In genomic region chr2:44928660-44929471, GRCh38 we compare ENCODE assay signal across 17 cellular contexts. TPM values are rescaled to one million over a fixed set of nuclear protein-coding genes. Genes with fewer than 3 reads are reported as not detected.
DNase-seq lines count a peak whose midpoint lies in the region; ATAC-seq and TF ChIP-seq lines count a peak whose summit lies in the region.
"Had no signal": no experiment of that assay in that cellular context is flagged by ENCODE, and none has a peak within 500 bp of the region (broad histone marks: within the 10 kb centered on the region; RNA-seq: fewer than 3 reads in every experiment).

No MANE protein-coding gene starts in this region.

- 3 to 5% methylated on average over 29 to 42 of the region's 83 CpGs for WGBS in thyroid gland, 2 donors

- in situ Hi-C loops in GM13977 (cut with MboI; ENCODE audit: low pct_unique_long_range_greater_than_20kb, low sequenced_read_pairs, unreplicated experiment) = loop anchor here (25.0 kb wide), 1 partner anchor 842 kb away; no protein-coding TSS in a partner anchor
- in situ Hi-C loops in gastrocnemius medialis (cut with MboI; ENCODE audit: low sequenced_read_pairs in 4 of 4) = loop anchor here in 1 of 4 donors (25.0 kb wide), 1 partner anchor 892 kb away; no protein-coding TSS in a partner anchor

- no peak overlapping the region for H3K27ac ChIP-seq in ascending aorta
- no peak overlapping the region for H3K27ac ChIP-seq in gastrocnemius medialis
- H3K27ac ChIP-seq in thyroid gland = no peak overlapping the region
- H3K27ac ChIP-seq in substantia nigra (ENCODE audit: low read depth, low read length, poor library complexity, severe bottlenecking) = no peak overlapping the region
- H3K27ac ChIP-seq: left lung had no signal

- H3K36me3 ChIP-seq in ascending aorta (no peaks in the 10 kb centered on the region), iPS-15b (ENCODE audit: control insufficient read depth, insufficient read depth, low read length) (no peaks in the 10 kb centered on the region), gastrocnemius medialis (no peaks in the 10 kb centered on the region), thyroid gland (no peaks in the 10 kb centered on the region)
- H3K36me3 ChIP-seq: left lung had no signal

- DNase-seq in GM13977 (ENCODE audit: low spot score) = peak; percentile 40
- no peak for DNase-seq in ascending aorta (ENCODE audit: low spot score in 2 of 2)
- no peak for DNase-seq in gastrocnemius medialis
- DNase-seq in thyroid gland = no peak
- DNase-seq in substantia nigra (lab: John Stamatoyannopoulos, UW) = no peak
- DNase-seq in effector CD4-positive, alpha-beta T cell = no peak
- DNase-seq: activated CD4-positive, alpha-beta T cell treated with anti-CD3 and anti-CD28 coated beads for 48 hours; activated effector memory CD4-positive, alpha-beta T cell treated with Interleukin-2 at 50 U/mL for 16 hours; C1 segment of cervical spinal cord; cerebellar nuclear complex; foreskin fibroblast; GDM1 had no signal

- H3K4me1 ChIP-seq in ascending aorta (peaks cover 5 to 13% of the 10 kb centered on the region in 2 donors), iPS-15b (ENCODE audit: control insufficient read depth, insufficient read depth, low read length) (peaks cover 9% of the 10 kb centered on the region), gastrocnemius medialis (peaks cover 8 to 17% of the 10 kb centered on the region in 2 donors), thyroid gland (peaks cover 10 to 30% of the 10 kb centered on the region in 2 donors)

- TF ChIP-seq CTCF in GM13977 (IDR thresholded peaks at IDR 0.05; ENCODE audit: extremely low read depth, insufficient read depth, missing control alignments) = no peak
- no peak for TF ChIP-seq CTCF in ascending aorta (IDR thresholded peaks at IDR 0.05)
- TF ChIP-seq CTCF in gastrocnemius medialis (IDR thresholded peaks at IDR 0.05 in 4 of 5, conservative IDR thresholded peaks at IDR 0.05 in 1 of 5) = no peak
- TF ChIP-seq CTCF in thyroid gland (IDR thresholded peaks at IDR 0.05) = no peak

- intact Hi-C loops in ascending aorta (cut with DNase I) = no loop called here
- intact Hi-C loops in gastrocnemius medialis (cut with DNase I; ENCODE audit: low total_unique reads) = no loop called here
- intact Hi-C loops in thyroid gland (cut with DNase I) = no loop called here

- H3K9ac ChIP-seq in iPS-15b (ENCODE audit: low read depth, low read length) = no peak overlapping the region

- H3K9me3 ChIP-seq in ascending aorta (no peaks in the 10 kb centered on the region), iPS-15b (ENCODE audit: control insufficient read depth, insufficient read depth, low read length) (no peaks in the 10 kb centered on the region), gastrocnemius medialis (no peaks in the 10 kb centered on the region), thyroid gland (no peaks in the 10 kb centered on the region)
- H3K9me3 ChIP-seq: left lung had no signal

- H3K27me3 ChIP-seq in ascending aorta = peaks cover 8% of the 10 kb centered on the region
- peaks cover 98% of the 10 kb centered on the region for H3K27me3 ChIP-seq in iPS-15b (ENCODE audit: control insufficient read depth, insufficient read depth, low read length)
- peaks cover 83 to 96% (median 86%) of the 10 kb centered on the region in 3 donors for H3K27me3 ChIP-seq in gastrocnemius medialis
- H3K27me3 ChIP-seq in thyroid gland = peaks cover 59% of the 10 kb centered on the region

- no peak for TF ChIP-seq POLR2A in gastrocnemius medialis (IDR thresholded peaks at IDR 0.05)
- TF ChIP-seq POLR2A in thyroid gland (IDR thresholded peaks at IDR 0.05) = no peak

- H3K4me3 ChIP-seq in ascending aorta = peak overlapping the region; percentile 45 to 62
- H3K4me3 ChIP-seq in iPS-15b (ENCODE audit: low read depth, low read length) = peak overlapping the region; percentile 23
- peak overlapping the region; percentile 42 to 71 (median 47) for H3K4me3 ChIP-seq in gastrocnemius medialis
- no peak overlapping the region for H3K4me3 ChIP-seq in thyroid gland (replicated peaks in 1 of 3)
- H3K4me3 ChIP-seq: left lung had no signal

- ATAC-seq in gastrocnemius medialis (no peak), HG03039 (IDR thresholded peaks at IDR 0.05; ENCODE audit: unreplicated experiment) (no peak)
- ATAC-seq: left lung had no signal

RNA-seq across cellular contexts. Expression of gene SIX3, which starts 12.6 kb away (rescaled TPM):
- not detected for total RNA-seq in ascending aorta
- not detected for total RNA-seq in gastrocnemius medialis
- not detected for total RNA-seq in thyroid gland
- total RNA-seq: HT-29, left lung, progenitor cell of endocrine pancreas had no signal

Comparison
In these comparisons a context has a peak if more than half of its experiments do, and no peak if none do; other contexts are left out.
1. H3K4me3 ChIP-seq: peak in ascending aorta (2 of 2), iPS-15b (single experiment) and gastrocnemius medialis (4 of 4); none in thyroid gland (0 of 3).